24 cellular contexts compared by ENCODE assay signal in the genomic region with DNA sequence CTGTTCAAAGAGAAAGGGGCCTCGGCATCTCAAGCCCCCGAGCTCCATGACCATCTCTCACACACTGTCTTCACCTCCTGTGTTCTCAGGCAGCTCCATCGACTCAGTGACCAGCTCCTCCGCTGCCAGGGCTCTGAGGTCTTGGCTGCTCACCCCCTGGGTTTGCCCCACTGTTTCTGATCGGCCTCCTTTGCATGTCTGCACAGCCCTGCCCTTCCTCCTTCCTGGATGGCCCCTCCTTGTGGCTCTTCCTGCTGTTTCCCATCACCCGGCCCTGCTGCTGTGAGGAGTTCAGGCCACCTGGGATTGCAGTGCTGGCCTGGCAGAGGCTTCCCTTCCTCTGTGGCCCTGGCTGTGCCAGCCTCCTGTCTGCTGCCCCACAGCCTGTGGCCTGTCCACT. TPM values are rescaled to one million over a fixed set of nuclear protein-coding genes. Genes with fewer than 3 reads are reported as not detected.
"Had no signal": no experiment of that assay in that cellular context is flagged by ENCODE, and none has a peak within 500 bp of the region (broad histone marks: within the 10 kb centered on the region; RNA-seq: fewer than 3 reads in every experiment).

No MANE protein-coding gene starts in this region.

- ATAC-seq: effector memory CD8-positive, alpha-beta T cell had no signal

- H3K27me3 ChIP-seq: ovary, right atrium auricular region, transverse colon had no signal

- H3K4me1 ChIP-seq: esophagus squamous epithelium, right atrium auricular region, stomach, transverse colon had no signal

- H3K4me3 ChIP-seq: esophagus squamous epithelium, ovary, right atrium auricular region, sigmoid colon, skin epidermis, stomach, thoracic aorta, transverse colon had no signal

- H3K4me3 Mint-ChIP-seq: effector memory CD8-positive, alpha-beta T cell; naive thymus-derived CD4-positive, alpha-beta T cell had no signal

- H3K27me3 Mint-ChIP-seq: effector memory CD8-positive, alpha-beta T cell had no signal

- H3K9me3 ChIP-seq: ovary, sigmoid colon, thoracic aorta, transverse colon had no signal

- H3K27ac ChIP-seq: esophagus squamous epithelium, ovary, right atrium auricular region, sigmoid colon, skin epidermis, stomach, thoracic aorta, transverse colon had no signal

- DNase-seq: effector memory CD8-positive, alpha-beta T cell; esophagus squamous epithelium; foreskin fibroblast; kidney glomerular epithelial cell; mesendoderm; naive thymus-derived CD4-positive, alpha-beta T cell; nucleus accumbens; ovary; sigmoid colon; stimulated activated CD4-positive, alpha-beta T cell treated with anti-CD3 and anti-CD28 coated beads, Interleukin-2, amount 100 ng/mL, for 24 hours; stimulated activated CD4-positive, alpha-beta T cell treated with anti-CD3 and anti-CD28 coated beads, Interleukin-4, amount 100 ng/mL, for 4 hours; stimulated activated naive CD4-positive, alpha-beta T cell; stomach; substantia nigra; transverse colon had no signal

- H3K36me3 ChIP-seq: esophagus squamous epithelium, ovary, right atrium auricular region, sigmoid colon, stomach, thoracic aorta, transverse colon had no signal

- H3K27ac Mint-ChIP-seq: effector memory CD8-positive, alpha-beta T cell had no signal

- H3K36me3 Mint-ChIP-seq: naive thymus-derived CD4-positive, alpha-beta T cell had no signal

- H3K4me1 Mint-ChIP-seq: naive thymus-derived CD4-positive, alpha-beta T cell had no signal

RNA-seq across cellular contexts. Expression of a gene that starts 38.1 kb away (rescaled TPM):
- total RNA-seq: epithelial cell of proximal tubule; liver; lung microvascular endothelial cell; naive thymus-derived CD4-positive, alpha-beta T cell; posterior vena cava; right atrium auricular region; sigmoid colon; stomach; thoracic aorta had no signal
- polyA plus RNA-seq: naive thymus-derived CD4-positive, alpha-beta T cell; neural cell; sigmoid colon; stomach; urinary bladder had no signal
